2 cellular contexts compared by ENCODE assay signal in the genomic region with DNA sequence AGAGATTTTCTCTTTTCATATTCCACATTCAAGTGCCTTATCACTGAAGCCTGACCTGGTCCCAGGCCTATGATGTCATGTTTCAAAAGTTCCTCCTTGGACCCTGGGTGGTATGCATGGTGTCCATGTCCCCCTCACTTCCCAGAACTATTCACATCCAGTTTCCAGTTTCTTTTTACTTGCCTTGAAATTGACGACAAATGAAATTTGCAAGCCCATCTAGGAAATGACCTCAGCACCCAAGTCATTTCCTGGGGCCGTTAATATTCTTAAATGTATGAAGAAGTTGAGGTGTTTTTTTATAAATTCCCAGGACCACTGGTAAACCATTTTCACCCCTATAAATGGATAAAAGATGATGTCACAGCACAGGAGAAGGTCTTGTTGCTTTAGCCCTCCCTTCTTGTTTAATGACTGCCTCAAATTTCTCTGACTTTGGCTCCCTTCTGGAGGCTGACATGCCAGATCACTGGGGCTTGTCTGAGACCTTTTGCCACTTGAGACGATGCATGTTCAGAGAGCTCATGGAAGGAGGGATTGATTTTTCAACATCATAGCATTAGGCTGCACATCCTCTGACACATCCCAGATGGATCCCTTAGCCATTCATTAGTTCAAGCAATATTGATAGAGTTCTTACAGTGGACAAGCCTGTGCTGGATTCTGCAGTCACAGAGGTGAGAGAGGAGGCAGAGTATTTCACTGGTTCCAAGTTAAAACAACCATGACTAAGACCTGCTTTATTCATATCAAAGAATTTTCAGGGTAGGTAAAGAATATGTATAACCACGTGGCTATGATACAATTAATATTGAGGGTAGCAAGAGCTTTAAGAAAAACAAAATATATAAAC.
TF ChIP-seq lines count a peak whose summit lies in the region.

No MANE protein-coding gene starts in this region.

TF ChIP-seq in SK-N-SH, 30 proteins besides CTCF, POLR2A, EP300 and RAD21 (continued from another document):
- TF ChIP-seq NRF1 (IDR thresholded peaks at IDR 0.05; ENCODE audit: low read depth, low read length) (no peak), JUND (IDR thresholded peaks at IDR 0.05) (no peak), GATA2 (CRISPR knock-in tag; IDR thresholded peaks at IDR 0.05) (no peak), MEF2A (IDR thresholded peaks at IDR 0.05; ENCODE audit: borderline replicate concordance, low read depth) (no peak), FOXJ3 (CRISPR knock-in tag; IDR thresholded peaks at IDR 0.05) (no peak)
- TF ChIP-seq, protein P1, sequence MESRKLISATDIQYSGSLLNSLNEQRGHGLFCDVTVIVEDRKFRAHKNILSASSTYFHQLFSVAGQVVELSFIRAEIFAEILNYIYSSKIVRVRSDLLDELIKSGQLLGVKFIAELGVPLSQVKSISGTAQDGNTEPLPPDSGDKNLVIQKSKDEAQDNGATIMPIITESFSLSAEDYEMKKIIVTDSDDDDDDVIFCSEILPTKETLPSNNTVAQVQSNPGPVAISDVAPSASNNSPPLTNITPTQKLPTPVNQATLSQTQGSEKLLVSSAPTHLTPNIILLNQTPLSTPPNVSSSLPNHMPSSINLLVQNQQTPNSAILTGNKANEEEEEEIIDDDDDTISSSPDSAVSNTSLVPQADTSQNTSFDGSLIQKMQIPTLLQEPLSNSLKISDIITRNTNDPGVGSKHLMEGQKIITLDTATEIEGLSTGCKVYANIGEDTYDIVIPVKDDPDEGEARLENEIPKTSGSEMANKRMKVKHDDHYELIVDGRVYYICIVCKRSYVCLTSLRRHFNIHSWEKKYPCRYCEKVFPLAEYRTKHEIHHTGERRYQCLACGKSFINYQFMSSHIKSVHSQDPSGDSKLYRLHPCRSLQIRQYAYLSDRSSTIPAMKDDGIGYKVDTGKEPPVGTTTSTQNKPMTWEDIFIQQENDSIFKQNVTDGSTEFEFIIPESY (IDR thresholded peaks at IDR 0.05; ENCODE audit: borderline replicate concordance, low read depth), result no peak

TF ChIP-seq in SK-N-SH treated with all-trans-retinoic acid at 6 μM for 48 hours, 23 proteins besides CTCF, POLR2A, EP300 and RAD21 (continued from another document):
- TF ChIP-seq, protein P2, sequence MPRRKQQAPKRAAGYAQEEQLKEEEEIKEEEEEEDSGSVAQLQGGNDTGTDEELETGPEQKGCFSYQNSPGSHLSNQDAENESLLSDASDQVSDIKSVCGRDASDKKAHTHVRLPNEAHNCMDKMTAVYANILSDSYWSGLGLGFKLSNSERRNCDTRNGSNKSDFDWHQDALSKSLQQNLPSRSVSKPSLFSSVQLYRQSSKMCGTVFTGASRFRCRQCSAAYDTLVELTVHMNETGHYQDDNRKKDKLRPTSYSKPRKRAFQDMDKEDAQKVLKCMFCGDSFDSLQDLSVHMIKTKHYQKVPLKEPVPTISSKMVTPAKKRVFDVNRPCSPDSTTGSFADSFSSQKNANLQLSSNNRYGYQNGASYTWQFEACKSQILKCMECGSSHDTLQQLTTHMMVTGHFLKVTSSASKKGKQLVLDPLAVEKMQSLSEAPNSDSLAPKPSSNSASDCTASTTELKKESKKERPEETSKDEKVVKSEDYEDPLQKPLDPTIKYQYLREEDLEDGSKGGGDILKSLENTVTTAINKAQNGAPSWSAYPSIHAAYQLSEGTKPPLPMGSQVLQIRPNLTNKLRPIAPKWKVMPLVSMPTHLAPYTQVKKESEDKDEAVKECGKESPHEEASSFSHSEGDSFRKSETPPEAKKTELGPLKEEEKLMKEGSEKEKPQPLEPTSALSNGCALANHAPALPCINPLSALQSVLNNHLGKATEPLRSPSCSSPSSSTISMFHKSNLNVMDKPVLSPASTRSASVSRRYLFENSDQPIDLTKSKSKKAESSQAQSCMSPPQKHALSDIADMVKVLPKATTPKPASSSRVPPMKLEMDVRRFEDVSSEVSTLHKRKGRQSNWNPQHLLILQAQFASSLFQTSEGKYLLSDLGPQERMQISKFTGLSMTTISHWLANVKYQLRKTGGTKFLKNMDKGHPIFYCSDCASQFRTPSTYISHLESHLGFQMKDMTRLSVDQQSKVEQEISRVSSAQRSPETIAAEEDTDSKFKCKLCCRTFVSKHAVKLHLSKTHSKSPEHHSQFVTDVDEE (CRISPR knock-in tag; IDR thresholded peaks at IDR 0.05), result no peak
- TF ChIP-seq, protein P3, sequence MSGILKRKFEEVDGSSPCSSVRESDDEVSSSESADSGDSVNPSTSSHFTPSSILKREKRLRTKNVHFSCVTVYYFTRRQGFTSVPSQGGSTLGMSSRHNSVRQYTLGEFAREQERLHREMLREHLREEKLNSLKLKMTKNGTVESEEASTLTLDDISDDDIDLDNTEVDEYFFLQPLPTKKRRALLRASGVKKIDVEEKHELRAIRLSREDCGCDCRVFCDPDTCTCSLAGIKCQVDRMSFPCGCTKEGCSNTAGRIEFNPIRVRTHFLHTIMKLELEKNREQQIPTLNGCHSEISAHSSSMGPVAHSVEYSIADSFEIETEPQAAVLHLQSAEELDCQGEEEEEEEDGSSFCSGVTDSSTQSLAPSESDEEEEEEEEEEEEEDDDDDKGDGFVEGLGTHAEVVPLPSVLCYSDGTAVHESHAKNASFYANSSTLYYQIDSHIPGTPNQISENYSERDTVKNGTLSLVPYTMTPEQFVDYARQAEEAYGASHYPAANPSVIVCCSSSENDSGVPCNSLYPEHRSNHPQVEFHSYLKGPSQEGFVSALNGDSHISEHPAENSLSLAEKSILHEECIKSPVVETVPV (CRISPR knock-in tag; IDR thresholded peaks at IDR 0.05), result no peak
- TF ChIP-seq BACH2 (CRISPR knock-in tag; IDR thresholded peaks at IDR 0.05; ENCODE audit: borderline replicate concordance), result no peak
- no peak for TF ChIP-seq TOX (CRISPR knock-in tag; IDR thresholded peaks at IDR 0.05; ENCODE audit: borderline replicate concordance)
- no peak for TF ChIP-seq TCF4 (CRISPR knock-in tag; IDR thresholded peaks at IDR 0.05; ENCODE audit: borderline replicate concordance)
- TF ChIP-seq, protein P4, sequence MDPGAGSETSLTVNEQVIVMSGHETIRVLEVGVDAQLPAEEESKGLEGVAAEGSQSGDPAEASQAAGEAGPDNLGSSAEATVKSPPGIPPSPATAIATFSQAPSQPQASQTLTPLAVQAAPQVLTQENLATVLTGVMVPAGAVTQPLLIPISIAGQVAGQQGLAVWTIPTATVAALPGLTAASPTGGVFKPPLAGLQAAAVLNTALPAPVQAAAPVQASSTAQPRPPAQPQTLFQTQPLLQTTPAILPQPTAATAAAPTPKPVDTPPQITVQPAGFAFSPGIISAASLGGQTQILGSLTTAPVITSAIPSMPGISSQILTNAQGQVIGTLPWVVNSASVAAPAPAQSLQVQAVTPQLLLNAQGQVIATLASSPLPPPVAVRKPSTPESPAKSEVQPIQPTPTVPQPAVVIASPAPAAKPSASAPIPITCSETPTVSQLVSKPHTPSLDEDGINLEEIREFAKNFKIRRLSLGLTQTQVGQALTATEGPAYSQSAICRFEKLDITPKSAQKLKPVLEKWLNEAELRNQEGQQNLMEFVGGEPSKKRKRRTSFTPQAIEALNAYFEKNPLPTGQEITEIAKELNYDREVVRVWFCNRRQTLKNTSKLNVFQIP (CRISPR knock-in tag; IDR thresholded peaks at IDR 0.05; ENCODE audit: borderline replicate concordance, low read depth), result no peak
- TF ChIP-seq OSR1 (CRISPR knock-in tag; IDR thresholded peaks at IDR 0.05), result no peak
- TF ChIP-seq ZFP3 (CRISPR knock-in tag; IDR thresholded peaks at IDR 0.05), result no peak
- TF ChIP-seq ZFP30 (CRISPR knock-in tag; IDR thresholded peaks at IDR 0.05), result no peak
- TF ChIP-seq ZNF70 (CRISPR knock-in tag; IDR thresholded peaks at IDR 0.05), result no peak
- no peak for TF ChIP-seq SNAI2 (CRISPR knock-in tag; IDR thresholded peaks at IDR 0.05)
- TF ChIP-seq CSDC2 (CRISPR knock-in tag; IDR thresholded peaks at IDR 0.05), result no peak
- no peak for TF ChIP-seq ZNF565 (CRISPR knock-in tag; conservative IDR thresholded peaks at IDR 0.05; ENCODE audit: low read depth)
- TF ChIP-seq ESRRG (CRISPR knock-in tag; IDR thresholded peaks at IDR 0.05), result no peak
- TF ChIP-seq GLIS3 (CRISPR knock-in tag; IDR thresholded peaks at IDR 0.05), result no peak
- TF ChIP-seq PPARA (CRISPR knock-in tag; IDR thresholded peaks at IDR 0.05; ENCODE audit: borderline replicate concordance), result no peak
- TF ChIP-seq, protein P5, sequence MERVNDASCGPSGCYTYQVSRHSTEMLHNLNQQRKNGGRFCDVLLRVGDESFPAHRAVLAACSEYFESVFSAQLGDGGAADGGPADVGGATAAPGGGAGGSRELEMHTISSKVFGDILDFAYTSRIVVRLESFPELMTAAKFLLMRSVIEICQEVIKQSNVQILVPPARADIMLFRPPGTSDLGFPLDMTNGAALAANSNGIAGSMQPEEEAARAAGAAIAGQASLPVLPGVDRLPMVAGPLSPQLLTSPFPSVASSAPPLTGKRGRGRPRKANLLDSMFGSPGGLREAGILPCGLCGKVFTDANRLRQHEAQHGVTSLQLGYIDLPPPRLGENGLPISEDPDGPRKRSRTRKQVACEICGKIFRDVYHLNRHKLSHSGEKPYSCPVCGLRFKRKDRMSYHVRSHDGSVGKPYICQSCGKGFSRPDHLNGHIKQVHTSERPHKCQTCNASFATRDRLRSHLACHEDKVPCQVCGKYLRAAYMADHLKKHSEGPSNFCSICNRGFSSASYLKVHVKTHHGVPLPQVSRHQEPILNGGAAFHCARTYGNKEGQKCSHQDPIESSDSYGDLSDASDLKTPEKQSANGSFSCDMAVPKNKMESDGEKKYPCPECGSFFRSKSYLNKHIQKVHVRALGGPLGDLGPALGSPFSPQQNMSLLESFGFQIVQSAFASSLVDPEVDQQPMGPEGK (CRISPR knock-in tag; IDR thresholded peaks at IDR 0.05; ENCODE audit: borderline replicate concordance), result no peak
TF ChIP-seq in SK-N-SH treated with all-trans-retinoic acid at 6 μM for 48 hours: peak in this region for 0.
